9 cellular contexts compared by ENCODE assay signal in the genomic region with DNA sequence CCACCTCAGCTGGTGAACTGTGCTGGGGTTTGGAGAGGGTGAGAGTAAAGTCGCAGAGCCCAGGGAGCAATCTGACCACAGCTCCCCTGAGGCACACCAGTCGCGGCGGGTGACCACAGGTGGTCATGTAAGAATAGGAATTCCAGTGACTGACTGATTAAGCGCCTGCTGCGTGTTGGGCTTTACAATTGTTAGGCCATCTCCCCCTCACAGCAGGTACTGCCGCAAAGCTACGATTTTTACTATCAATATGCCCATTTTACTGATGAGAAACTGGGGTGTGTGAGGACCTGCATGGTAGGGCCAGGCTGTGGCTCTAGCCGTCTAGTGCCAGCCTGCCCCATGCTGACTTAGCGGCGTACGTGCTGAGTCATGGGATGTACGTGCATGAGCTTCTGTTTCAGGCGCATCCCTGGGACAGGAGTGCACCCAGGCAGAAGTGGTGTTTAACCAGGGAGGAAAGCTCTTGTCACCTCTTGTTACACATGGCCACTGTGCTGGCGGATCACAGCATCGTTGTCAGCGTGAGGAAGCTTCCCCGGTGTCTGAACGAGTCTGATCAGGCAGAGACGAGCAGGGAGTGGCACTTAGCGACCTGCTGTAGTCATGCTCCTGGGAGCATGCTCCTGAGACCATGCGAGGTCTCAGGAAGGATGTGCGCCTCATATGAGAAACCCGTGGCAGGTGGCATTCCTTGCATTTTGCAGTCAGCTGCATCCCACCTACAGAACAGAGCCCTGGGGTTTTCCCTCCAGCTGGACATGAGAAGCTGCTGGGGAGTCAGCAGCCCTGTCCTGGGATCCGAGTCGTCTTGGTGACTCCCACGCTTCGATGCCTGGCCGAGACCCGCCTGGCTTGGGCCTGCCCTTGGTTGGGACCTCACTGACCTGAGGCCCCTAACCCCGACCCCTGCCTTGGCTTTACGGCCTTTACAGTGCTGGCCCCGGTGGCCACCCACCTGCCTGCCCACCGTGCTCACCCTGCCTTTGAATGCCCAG.
A peak's percentile ranks its signal among the peaks of the same experiment; 100 is the strongest.
DNase-seq lines count a peak whose midpoint lies in the region; ATAC-seq, FAIRE-seq and TF ChIP-seq lines count a peak whose summit lies in the region.
"Had no signal": no experiment of that assay in that cellular context is flagged by ENCODE, and none has a peak within 500 bp of the region (broad histone marks: within the 10 kb centered on the region; RNA-seq: fewer than 3 reads in every experiment).

No MANE protein-coding gene starts in this region.

- POLR2A ChIA-PET in AG04450 (lab: Yijun Ruan, JAX), result no interaction called here

- H2AFZ ChIP-seq in MM.1S (ENCODE audit: low read length), result no peak overlapping the region

- CTCF ChIA-PET in AG04450 (lab: Charles Lee), result no interaction called here

- H3K9ac ChIP-seq in kidney (ENCODE audit: low read length in 2 of 2) (no peak overlapping the region), MM.1S (ENCODE audit: low read length) (no peak overlapping the region)

- no peaks in the 10 kb centered on the region for H3K9me2 ChIP-seq in MM.1S (replicated peaks; ENCODE audit: insufficient read depth, low read length)

- H3K4me3 ChIP-seq in AG04450 (ENCODE audit: low read depth, low read length) (no peak overlapping the region), kidney (ENCODE audit: low read length in 2 of 2) (no peak overlapping the region), MM.1S (ENCODE audit: low read length) (no peak overlapping the region)

- TF ChIP-seq CTCF in AG04450 (IDR thresholded peaks at IDR 0.05; ENCODE audit: low read depth, low read length), result no peak
- no peak for TF ChIP-seq CTCF in kidney (IDR thresholded peaks at IDR 0.05; ENCODE audit: borderline replicate concordance, extremely low read depth, insufficient read depth)
- no peak for TF ChIP-seq CTCF in MM.1S (IDR thresholded peaks at IDR 0.05; ENCODE audit: low read length)

- DNase-seq in AG04450 (ENCODE audit: low read depth, low spot score) (no peak), HK-2 (ENCODE audit: unreplicated experiment) (peak; percentile 21), kidney (peak; percentile 48), MM.1S (no peak)
- peak; percentile 6 for DNase-seq in activated naive CD4-positive, alpha-beta T cell treated with anti-CD3 and anti-CD28 coated beads, Interleukin-2, amount 50 U/mL, for 16 hours
- DNase-seq: RPMI8226 had no signal

- H3K9me3 ChIP-seq in AG04450 (ENCODE audit: control insufficient read depth, insufficient read depth, low read length) (peaks cover 11% of the 10 kb centered on the region; the same call in 1 of the 2 replicates), kidney (ENCODE audit: control insufficient read depth in 1 of 2, low read length in 2 of 2) (no peaks in the 10 kb centered on the region), MM.1S (replicated peaks; ENCODE audit: insufficient read depth, low read length) (no peaks in the 10 kb centered on the region)

- H3K4me2 ChIP-seq in MM.1S (ENCODE audit: low read depth, low read length), result no peak overlapping the region

- peaks cover 0 to 6% of the 10 kb centered on the region in 2 donors for H3K4me1 ChIP-seq in kidney (ENCODE audit: control insufficient read depth in 1 of 2, insufficient read depth in 1 of 2, low read depth in 1 of 2, low read length in 2 of 2)
- peaks cover 16% of the 10 kb centered on the region for H3K4me1 ChIP-seq in MM.1S (ENCODE audit: low read length)

- H3K27ac ChIP-seq in AG04450 (ENCODE audit: low read depth, low read length), result peak overlapping the region; percentile 90
- no peak overlapping the region for H3K27ac ChIP-seq in kidney (ENCODE audit: low read depth in 2 of 2, low read length in 2 of 2)
- H3K27ac ChIP-seq in MM.1S (ENCODE audit: low read length), result no peak overlapping the region

- H3K79me2 ChIP-seq in MM.1S (ENCODE audit: low read length), result no peaks in the 10 kb centered on the region

- no peak for FAIRE-seq in kidney (lab: Jason Lieb, UNC)

- intact Hi-C loops in kidney (cut with DNase I), result no loop called here

- ATAC-seq in HG03175 (IDR thresholded peaks at IDR 0.05; ENCODE audit: unreplicated experiment) (no peak), HG02642 (IDR thresholded peaks at IDR 0.05; ENCODE audit: poor library complexity, unreplicated experiment) (no peak)
- no peak for ATAC-seq in activated CD4-positive, CD25-positive, alpha-beta regulatory T cell treated with anti-CD3 and anti-CD28 coated beads, Interleukin-2, amount 50 U/mL, for 24 hours

- H3K27me3 ChIP-seq in AG04450 (ENCODE audit: control insufficient read depth, insufficient read depth, low read length), result no peaks in the 10 kb centered on the region
- H3K27me3 ChIP-seq in MM.1S (replicated peaks; ENCODE audit: insufficient read depth, low read length), result no peaks in the 10 kb centered on the region

- H3K36me3 ChIP-seq in kidney (ENCODE audit: control insufficient read depth in 1 of 2, insufficient read depth in 2 of 2, low read length in 2 of 2), result peaks cover 0 to 4% of the 10 kb centered on the region in 2 donors
- H3K36me3 ChIP-seq in MM.1S (replicated peaks; ENCODE audit: insufficient read depth, low read length), result no peaks in the 10 kb centered on the region

- peaks cover 12% of the 10 kb centered on the region for H3F3A ChIP-seq in MM.1S (ENCODE audit: insufficient read depth, low read length)

- H4K20me1 ChIP-seq in MM.1S (ENCODE audit: insufficient read depth, low read length), result no peaks in the 10 kb centered on the region

Comparison
In these comparisons a context has a peak if more than half of its experiments do, and no peak if none do; other contexts are left out.
1. DNase-seq: peak in HK-2 (single experiment), activated naive CD4-positive, alpha-beta T cell treated with anti-CD3 and anti-CD28 coated beads, Interleukin-2, amount 50 U/mL, for 16 hours (single experiment) and kidney (single experiment); none in AG04450 (single experiment) and MM.1S (single experiment).